9 cellular contexts compared by ENCODE assay signal in the genomic region with DNA sequence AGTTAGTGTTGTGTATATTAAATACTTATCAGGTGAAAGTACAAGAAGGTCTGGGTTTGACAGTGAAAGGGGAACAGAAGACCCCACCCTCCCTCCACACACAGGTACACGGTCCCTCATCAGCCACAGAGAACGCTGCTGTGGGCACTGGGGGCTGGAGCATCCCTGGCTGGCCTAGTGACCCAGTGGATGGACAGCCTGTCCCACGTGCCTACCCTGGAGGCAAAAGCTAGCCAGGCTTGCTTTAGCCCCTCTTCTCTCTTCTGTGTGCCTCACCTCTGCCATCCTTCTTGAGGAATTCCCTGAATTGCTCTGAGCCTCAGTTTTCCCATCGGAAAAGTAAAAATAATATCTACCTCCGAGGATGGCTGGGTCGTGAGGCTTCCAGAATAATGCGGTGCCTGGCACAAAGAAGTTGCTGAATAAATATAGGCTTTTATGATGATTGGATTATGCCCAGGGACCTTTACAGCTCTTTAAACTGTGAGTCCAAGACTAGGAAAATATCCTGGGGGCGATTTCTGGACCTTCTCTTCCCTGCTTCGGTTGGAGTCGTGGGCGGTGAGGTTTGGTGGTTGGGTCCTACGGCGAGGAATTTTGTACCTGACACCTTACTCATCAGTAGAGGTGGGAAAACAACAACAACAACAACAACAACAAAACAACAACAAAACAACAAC. TPM values are rescaled to one million over a fixed set of nuclear protein-coding genes. Genes with fewer than 3 reads are reported as not detected.
DNase-seq lines count a peak whose midpoint lies in the region; ATAC-seq and TF ChIP-seq lines count a peak whose summit lies in the region.
"Had no signal": no experiment of that assay in that cellular context is flagged by ENCODE, and none has a peak within 500 bp of the region (broad histone marks: within the 10 kb centered on the region; RNA-seq: fewer than 3 reads in every experiment).

No MANE protein-coding gene starts in this region.

- CTCF ChIA-PET in PC-3 (lab: Charles Lee), result interaction anchor here (0.6 to 2.1 kb wide), 2 partner anchors 36 to 632 kb away, joined by 6 to 10 read pairs; no protein-coding TSS in a partner anchor

- H3K9ac ChIP-seq in ES-I3 (ENCODE audit: low read depth, low read length) (peak overlapping the region; percentile 89), PC-3 (ENCODE audit: low read length) (peak overlapping the region; percentile 82), endodermal cell (ENCODE audit: extremely low read depth, low read length, poor library complexity, severe bottlenecking) (peak overlapping the region; percentile 74)

- no peak for TF ChIP-seq EP300 in tibial nerve (IDR thresholded peaks at IDR 0.05)

- ATAC-seq in PC-3 (no peak), omental fat pad (ENCODE audit: low FRiP score) (peak; percentile 16), GM21576 (IDR thresholded peaks at IDR 0.05; ENCODE audit: unreplicated experiment) (no peak)

- DNase-seq in PC-3 (peak; percentile 45), endodermal cell (no peak), omental fat pad (ENCODE audit: low spot score) (no peak), DMS53 (lab: John Stamatoyannopoulos, UW) (no peak), tibial nerve (ENCODE audit: low spot score in 2 of 2) (no peak), HFFc6 (no peak)
- DNase-seq: NCI-H1694 had no signal

- no peaks in the 10 kb centered on the region for H3K27me3 ChIP-seq in PC-3 (ENCODE audit: low read length)
- H3K27me3 ChIP-seq in endodermal cell (ENCODE audit: control insufficient read depth, insufficient read depth, low read length, poor library complexity, severe bottlenecking), result no peaks in the 10 kb centered on the region
- peaks cover 0 to 38% of the 10 kb centered on the region in 2 donors for H3K27me3 ChIP-seq in tibial nerve

- TF ChIP-seq CTCF in PC-3 (conservative IDR thresholded peaks at IDR 0.05; ENCODE audit: low read depth, low read length) (no peak), endodermal cell (conservative IDR thresholded peaks at IDR 0.05) (no peak), omental fat pad (IDR thresholded peaks at IDR 0.05) (no peak), tibial nerve (IDR thresholded peaks at IDR 0.05) (no peak), HFFc6 (IDR thresholded peaks at IDR 0.05) (no peak)

- H3K27me3 Mint-ChIP-seq in endodermal cell (ENCODE audit: insufficient read depth) (peaks cover 3% of the 10 kb centered on the region), HFFc6 (ENCODE audit: insufficient read depth) (peaks cover 25% of the 10 kb centered on the region)

- no peaks in the 10 kb centered on the region for H3K9me2 ChIP-seq in PC-3 (replicated peaks; ENCODE audit: low read length)

- intact Hi-C loops in PC-3 (cut with micrococcal nuclease), result loop anchor here (2.0 to 5.0 kb wide), 2 partner anchors 35 to 114 kb away; no protein-coding TSS in a partner anchor

- peak overlapping the region; percentile 90 for H3K27ac Mint-ChIP-seq in endodermal cell
- H3K27ac Mint-ChIP-seq in HFFc6, result no peak overlapping the region

- peak overlapping the region; percentile 76 for H3K4me3 ChIP-seq in PC-3 (ENCODE audit: low read length)
- H3K4me3 ChIP-seq in endodermal cell (ENCODE audit: low read length), result peak overlapping the region; percentile 90
- peak overlapping the region in 1 of 4 donors; percentile 54 for H3K4me3 ChIP-seq in tibial nerve

- peak overlapping the region; percentile 78; the same call in 1 of the 2 replicates for H2AFZ ChIP-seq in PC-3 (ENCODE audit: low read length)

- H3K4me1 ChIP-seq in ES-I3 (ENCODE audit: insufficient read depth, low read length), result peaks cover 5% of the 10 kb centered on the region; the same call in 1 of the 2 replicates
- peaks cover 38% of the 10 kb centered on the region for H3K4me1 ChIP-seq in PC-3 (ENCODE audit: insufficient read depth, low read length)
- no peaks in the 10 kb centered on the region for H3K4me1 ChIP-seq in endodermal cell (ENCODE audit: control insufficient read depth, insufficient read depth, low read length)
- H3K4me1 ChIP-seq in tibial nerve, result peaks cover 0 to 14% (median 0%) of the 10 kb centered on the region in 4 donors

- H3F3A ChIP-seq in PC-3 (ENCODE audit: low read length, unreplicated experiment), result no peaks in the 10 kb centered on the region

- peak overlapping the region; percentile 56; the same call in 1 of the 2 replicates for H3K27ac ChIP-seq in PC-3 (ENCODE audit: low read length)
- H3K27ac ChIP-seq in endodermal cell (ENCODE audit: low read depth, low read length), result no peak overlapping the region
- no peak overlapping the region for H3K27ac ChIP-seq in tibial nerve

- H3K9me3 Mint-ChIP-seq in endodermal cell (no peaks in the 10 kb centered on the region), HFFc6 (no peaks in the 10 kb centered on the region)

- H3K9me3 ChIP-seq in ES-I3 (ENCODE audit: control insufficient read depth, insufficient read depth, low read length), result no peaks in the 10 kb centered on the region
- no peaks in the 10 kb centered on the region for H3K9me3 ChIP-seq in PC-3 (ENCODE audit: low read length)
- no peaks in the 10 kb centered on the region for H3K9me3 ChIP-seq in endodermal cell (ENCODE audit: control insufficient read depth, low read length)
- no peaks in the 10 kb centered on the region for H3K9me3 ChIP-seq in tibial nerve

- H3K36me3 ChIP-seq in ES-I3 (ENCODE audit: insufficient read depth, low read length), result no peaks in the 10 kb centered on the region
- H3K36me3 ChIP-seq in PC-3 (ENCODE audit: low read depth, low read length), result no peaks in the 10 kb centered on the region
- no peaks in the 10 kb centered on the region for H3K36me3 ChIP-seq in endodermal cell (ENCODE audit: control insufficient read depth, insufficient read depth, low read length)
- H3K36me3 ChIP-seq in tibial nerve, result no peaks in the 10 kb centered on the region

- no peak for TF ChIP-seq POLR2A in tibial nerve (IDR thresholded peaks at IDR 0.05)

- peak overlapping the region; percentile 97 for H3K4me2 ChIP-seq in PC-3 (ENCODE audit: low read length)

- H4K20me1 ChIP-seq in PC-3 (ENCODE audit: low read length), result no peaks in the 10 kb centered on the region

- H3K79me2 ChIP-seq in PC-3 (ENCODE audit: low read length), result peaks cover 17% of the 10 kb centered on the region; the same call in 1 of the 2 replicates

- POLR2A ChIA-PET in PC-3 (lab: Charles Lee; ENCODE audit: unreplicated experiment), result interaction anchor here (0.8 kb wide), 1 partner anchor 36 kb away, joined by 4 read pairs; no protein-coding TSS in a partner anchor

- H3K4me3 Mint-ChIP-seq in endodermal cell (peak overlapping the region; percentile 70), HFFc6 (no peak overlapping the region)

- WGBS in endodermal cell (ENCODE audit: insufficient coverage in 1 of 2, insufficient read length in 1 of 2), 2 experiments, result 78 to 79% methylated on average over 6 to 13 of the region's 13 CpGs
- WGBS in tibial nerve, 2 donors, result 77 to 83% methylated on average over 13 of the region's 13 CpGs

- H3K4me1 Mint-ChIP-seq in endodermal cell (peaks cover 10% of the 10 kb centered on the region), HFFc6 (ENCODE audit: low read depth) (peaks cover 14% of the 10 kb centered on the region)

- BruUV-seq in PC-3 (replicated peaks; lab: Mats Ljungman, UMichigan), result TSS peak; percentile 81

- H3K36me3 Mint-ChIP-seq in endodermal cell (ENCODE audit: low read depth), result peaks cover 4% of the 10 kb centered on the region
- no peaks in the 10 kb centered on the region; the same call in 1 of the 2 replicates for H3K36me3 Mint-ChIP-seq in HFFc6 (ENCODE audit: low read depth)

RNA-seq across cellular contexts. Expression of gene IFNLR1, which starts 0.9 kb away (rescaled TPM):
- 8.9 and 9.5 TPM in 2 replicates for total RNA-seq in PC-3 (2014; rRNA removed)
- total RNA-seq in endodermal cell, result 10 to 100 TPM; 12.1 to 13.0 TPM
- polyA plus RNA-seq in endodermal cell (2013, experiment 1 of 2), result 1.1 TPM
- polyA plus RNA-seq in endodermal cell (2013, experiment 2 of 2), result 1.2 TPM
- total RNA-seq in omental fat pad, result 1 to 10 TPM in 3 of 4 donors, not detected in 1; 1.1 to 4.6 (median 1.8) TPM
- 1 to 10 TPM in 2 of 4 donors, not detected in 2; 1.3 to 1.5 TPM for total RNA-seq in tibial nerve
- not detected for total RNA-seq in HFFc6 (2021; fragmentation: NEBNext Ultra II Directional; extraction: Animal tissue kit (Norgen Biotek cat#: 25700))

RNA-seq across cellular contexts. Expression of gene IL22RA1, which starts 43.2 kb away (rescaled TPM):
- total RNA-seq in PC-3 (2014; rRNA removed) (1.2 TPM in 2 replicates), endodermal cell (not detected), omental fat pad (1 to 10 TPM in 1 of 4 donors, under 1 TPM in 3; 0.12 to 1.2 (median 0.39) TPM), tibial nerve (not detected)
- not detected for polyA plus RNA-seq in endodermal cell (2013, experiment 1 of 2)
- not detected for polyA plus RNA-seq in endodermal cell (2013, experiment 2 of 2)
- not detected for total RNA-seq in HFFc6 (2021; fragmentation: NEBNext Ultra II Directional; extraction: Animal tissue kit (Norgen Biotek cat#: 25700))
